2 cellular contexts compared by ENCODE assay signal in the genomic region with DNA sequence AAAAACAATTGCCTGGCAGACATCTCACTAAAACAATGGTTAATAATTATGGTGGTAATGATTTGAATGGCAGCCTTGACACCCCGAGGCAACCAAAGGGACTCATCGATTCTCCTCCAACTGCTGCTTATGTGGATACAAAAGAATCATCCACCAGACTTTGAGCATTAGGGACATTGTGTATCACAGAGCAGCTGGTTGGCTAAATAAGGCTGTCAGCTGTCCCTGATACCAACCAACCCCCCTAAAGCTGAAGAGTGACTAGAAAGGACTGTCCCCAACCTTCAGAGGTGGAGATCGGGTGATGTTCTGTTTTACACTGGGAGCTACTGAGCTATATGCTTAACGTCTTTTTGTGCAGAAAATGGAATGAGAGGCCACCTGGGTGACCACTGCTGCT.
TF ChIP-seq lines count a peak whose summit lies in the region.

No MANE protein-coding gene starts in this region.

TF ChIP-seq in SK-N-SH, 30 proteins besides CTCF, POLR2A, EP300 and RAD21:
- TF ChIP-seq JUND (IDR thresholded peaks at IDR 0.05) (no peak), FOXM1 (IDR thresholded peaks at IDR 0.05; ENCODE audit: low read depth) (no peak), TEAD4 (IDR thresholded peaks at IDR 0.05; ENCODE audit: borderline replicate concordance, insufficient read depth) (no peak), RCOR1 (IDR thresholded peaks at IDR 0.05; ENCODE audit: low read length) (no peak), MEF2A (IDR thresholded peaks at IDR 0.05; ENCODE audit: borderline replicate concordance, low read depth) (no peak), PBX3 (IDR thresholded peaks at IDR 0.05) (no peak), TAF1 (IDR thresholded peaks at IDR 0.05; ENCODE audit: borderline replicate concordance, low read depth, low read length) (no peak), GATA2 (CRISPR knock-in tag; IDR thresholded peaks at IDR 0.05) (no peak), MAX (IDR thresholded peaks at IDR 0.05; ENCODE audit: low read depth) (no peak), USF2 (IDR thresholded peaks at IDR 0.05; ENCODE audit: borderline replicate concordance, low read depth, low read length) (no peak), YY1 (IDR thresholded peaks at IDR 0.05; ENCODE audit: low read depth) (no peak), MXI1 (IDR thresholded peaks at IDR 0.05; ENCODE audit: low read depth, low read length) (no peak), POLR2AphosphoS5 (IDR thresholded peaks at IDR 0.05; ENCODE audit: low read depth, low read length) (no peak), GABPA (IDR thresholded peaks at IDR 0.05; ENCODE audit: low read depth) (no peak), REST (IDR thresholded peaks at IDR 0.05; ENCODE audit: low read depth, low read length) (no peak), RXRA (IDR thresholded peaks at IDR 0.05; ENCODE audit: borderline replicate concordance, low read depth) (no peak), ELF1 (IDR thresholded peaks at IDR 0.05) (no peak), NFIC (IDR thresholded peaks at IDR 0.05; ENCODE audit: borderline replicate concordance) (no peak), CHD2 (IDR thresholded peaks at IDR 0.05; ENCODE audit: low read length, partially characterized antibody) (no peak)
- TF ChIP-seq, protein P1, sequence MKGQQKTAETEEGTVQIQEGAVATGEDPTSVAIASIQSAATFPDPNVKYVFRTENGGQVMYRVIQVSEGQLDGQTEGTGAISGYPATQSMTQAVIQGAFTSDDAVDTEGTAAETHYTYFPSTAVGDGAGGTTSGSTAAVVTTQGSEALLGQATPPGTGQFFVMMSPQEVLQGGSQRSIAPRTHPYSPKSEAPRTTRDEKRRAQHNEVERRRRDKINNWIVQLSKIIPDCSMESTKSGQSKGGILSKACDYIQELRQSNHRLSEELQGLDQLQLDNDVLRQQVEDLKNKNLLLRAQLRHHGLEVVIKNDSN (IDR thresholded peaks at IDR 0.05; ENCODE audit: borderline replicate concordance, low read depth) = no peak
TF ChIP-seq in SK-N-SH: peak in this region for 0.

TF ChIP-seq in GM12891, 5 proteins besides CTCF, POLR2A, EP300 and RAD21:
- TF ChIP-seq POLR2AphosphoS5 (IDR thresholded peaks at IDR 0.05; ENCODE audit: low read depth, low read length) (no peak), POU2F2 (IDR thresholded peaks at IDR 0.05; ENCODE audit: low read depth, low read length) (no peak), PAX5 (IDR thresholded peaks at IDR 0.05; ENCODE audit: insufficient read depth, low read length, severe bottlenecking) (no peak), TAF1 (IDR thresholded peaks at IDR 0.05; ENCODE audit: low read depth, low read length) (no peak), SPI1 (IDR thresholded peaks at IDR 0.05; ENCODE audit: low read depth, low read length) (no peak)
